In the genomic region with DNA sequence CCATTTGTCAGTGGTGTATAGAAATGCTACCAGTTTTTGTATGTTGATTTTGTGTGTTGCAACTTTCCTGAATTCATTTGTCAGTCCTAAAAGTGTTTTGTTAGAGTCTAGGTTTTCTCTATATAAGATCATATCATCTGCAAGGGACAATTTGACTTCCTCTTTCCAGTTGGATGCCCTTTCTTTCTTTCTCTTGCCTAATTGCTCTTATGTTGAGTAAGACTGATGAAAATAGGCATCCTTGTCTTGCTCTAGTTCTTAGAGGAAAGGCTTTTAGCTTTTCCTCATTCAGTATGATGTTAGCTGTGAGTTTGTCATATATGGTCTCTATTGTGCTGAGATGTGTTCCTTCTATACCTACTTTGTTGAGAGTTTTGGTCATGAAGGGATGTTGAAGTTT, we compare ENCODE assay signal across 31 cellular contexts.
"Had no signal": no experiment of that assay in that cellular context is flagged by ENCODE, and none has a peak within 500 bp of the region (broad histone marks: within the 10 kb centered on the region; RNA-seq: fewer than 3 reads in every experiment).

No MANE protein-coding gene starts in this region.

- H3K9me3 ChIP-seq: SJSA1 had no signal

- DNase-seq: activated B cell treated with CpG ODN at 0.5 μM for 24 hours; activated CD4-positive, alpha-beta T cell treated with anti-CD3 and anti-CD28 coated beads for 1 hour; activated CD4-positive, alpha-beta T cell treated with anti-CD3 and anti-CD28 coated beads, Interleukin-2, amount 10 ng/mL, durations not matched to agents 24 days and 14 days; activated CD4-positive, alpha-beta T cell treated with anti-CD3 and anti-CD28 coated beads, Interleukin-2, amount 50 U/mL, for 48 hours; activated CD8-positive, alpha-beta memory T cell treated with anti-CD3 and anti-CD28 coated beads, Interleukin-2, amount 10 ng/mL, durations not matched to agents 7 days and 5 days; activated effector memory CD4-positive, alpha-beta T cell treated with anti-CD3 and anti-CD28 coated beads, Interleukin-2, amount 50 U/mL, for 16 hours; activated naive CD4-positive, alpha-beta T cell treated with Interleukin-2 at 50 U/mL for 16 hours; activated naive CD8-positive, alpha-beta T cell treated with anti-CD3 and anti-CD28 coated beads, Interleukin-2, amount 50 U/mL, for 24 hours; activated T-cell treated with anti-CD3 and anti-CD28 coated beads, Interleukin-2, amount 50 U/mL, for 24 hours; amniotic stem cell; body of pancreas; central memory CD4-positive, alpha-beta T cell; MG63; NCI-H1092 treated with DMSO at 0.1 percent for 48 hours; NCI-H1417 treated with DMSO at 0.1 percent for 48 hours; NCI-H1694; NCI-H2029 treated with DMSO at 0.1 percent for 48 hours; NCI-H345; NCI-H510A; NCI-H526 treated with DMSO at 0.1 percent for 48 hours; NCI-H82; RPMI8226; T-helper 2 cell; T1000 had no signal

- H3K27me3 ChIP-seq: ascending aorta, body of pancreas, MG63, SJSA1 had no signal

- H3K36me3 ChIP-seq: ascending aorta, MG63, SJSA1 had no signal

- H3K4me1 ChIP-seq: ascending aorta, body of pancreas, SJSA1 had no signal

- H3K27ac ChIP-seq: ascending aorta, body of pancreas, KMS-11, SJSA1 had no signal

- H3K4me3 ChIP-seq: ascending aorta, body of pancreas, MG63, SJSA1 had no signal

- ATAC-seq: activated CD8-positive, alpha-beta memory T cell treated with anti-CD3 and anti-CD28 coated beads, Interleukin-2, amount 10 ng/mL, durations not matched to agents 7 days and 5 days; activated naive CD4-positive, alpha-beta T cell treated with anti-CD3 and anti-CD28 coated beads, Interleukin-2, amount 50 U/mL, for 72 hours; activated naive CD8-positive, alpha-beta T cell treated with anti-CD3 and anti-CD28 coated beads, Interleukin-2, amount 50 U/mL, for 24 hours; body of pancreas; Panc1; Right ventricle myocardium inferior; SK-N-SH treated with all-trans-retinoic acid at 6 μM for 48 hours had no signal

- H3K4me2 ChIP-seq: KMS-11 had no signal
